In genomic region chr19:16893686-16893990, GRCh38 we compare ENCODE assay signal across 16 cellular contexts. TPM values are rescaled to one million over a fixed set of nuclear protein-coding genes. Genes with fewer than 3 reads are reported as not detected.
DNase-seq lines count a peak whose midpoint lies in the region; ATAC-seq and TF ChIP-seq lines count a peak whose summit lies in the region.
"Had no signal": no experiment of that assay in that cellular context is flagged by ENCODE, and none has a peak within 500 bp of the region (broad histone marks: within the 10 kb centered on the region; RNA-seq: fewer than 3 reads in every experiment).

No MANE protein-coding gene starts in this region.

- no peak overlapping the region for H3K4me3 Mint-ChIP-seq in activated naive CD8-positive, alpha-beta T cell treated with anti-CD3 and anti-CD28 coated beads, Interleukin-2, amount 10 ng/mL, durations not matched to agents 7 days and 5 days
- H3K4me3 Mint-ChIP-seq in activated naive CD8-positive, alpha-beta T cell treated with anti-CD3 and anti-CD28 coated beads, Interleukin-2, amount 50 U/mL, for 24 hours, result no peak overlapping the region
- H3K4me3 Mint-ChIP-seq in glutamatergic neuron (ENCODE audit: unreplicated experiment), result peak overlapping the region; percentile 57
- H3K4me3 Mint-ChIP-seq: T-helper 2 cell treated with Interferon-gamma antibody and Interleukin-4, amounts not matched to agents 5 μg/mL and 100 μg/mL, for 36 hours had no signal

- no peak for TF ChIP-seq CTCF in glutamatergic neuron (IDR thresholded peaks at IDR 0.05; ENCODE audit: partially characterized antibody, unreplicated experiment)
- no peak for TF ChIP-seq CTCF in uterus (IDR thresholded peaks at IDR 0.05)

- ATAC-seq in activated naive CD8-positive, alpha-beta T cell treated with anti-CD3 and anti-CD28 coated beads, Interleukin-2, amount 10 ng/mL, durations not matched to agents 7 days and 5 days (ENCODE audit: low read depth), result no peak
- ATAC-seq in activated naive CD8-positive, alpha-beta T cell treated with anti-CD3 and anti-CD28 coated beads, Interleukin-2, amount 50 U/mL, for 24 hours, result no peak
- ATAC-seq in sciatic nerve, result no peak
- ATAC-seq: body of pancreas had no signal

- peak overlapping the region; percentile 69 for H3K27ac Mint-ChIP-seq in activated naive CD8-positive, alpha-beta T cell treated with anti-CD3 and anti-CD28 coated beads, Interleukin-2, amount 10 ng/mL, durations not matched to agents 7 days and 5 days
- H3K27ac Mint-ChIP-seq in activated naive CD8-positive, alpha-beta T cell treated with anti-CD3 and anti-CD28 coated beads, Interleukin-2, amount 50 U/mL, for 24 hours, result no peak overlapping the region
- peak overlapping the region; percentile 90 for H3K27ac Mint-ChIP-seq in glutamatergic neuron (ENCODE audit: unreplicated experiment)
- H3K27ac Mint-ChIP-seq: T-helper 2 cell treated with Interferon-gamma antibody and Interleukin-4, amounts not matched to agents 5 μg/mL and 100 μg/mL, for 36 hours had no signal

- no peaks in the 10 kb centered on the region for H3K9me3 Mint-ChIP-seq in activated naive CD8-positive, alpha-beta T cell treated with anti-CD3 and anti-CD28 coated beads, Interleukin-2, amount 10 ng/mL, durations not matched to agents 7 days and 5 days
- H3K9me3 Mint-ChIP-seq in activated naive CD8-positive, alpha-beta T cell treated with anti-CD3 and anti-CD28 coated beads, Interleukin-2, amount 50 U/mL, for 24 hours, result no peaks in the 10 kb centered on the region
- peaks cover 15% of the 10 kb centered on the region for H3K9me3 Mint-ChIP-seq in glutamatergic neuron (ENCODE audit: unreplicated experiment)
- H3K9me3 Mint-ChIP-seq: T-helper 2 cell treated with Interferon-gamma antibody and Interleukin-4, amounts not matched to agents 5 μg/mL and 100 μg/mL, for 36 hours had no signal

- no peaks in the 10 kb centered on the region for H3K27me3 ChIP-seq in uterus

- peak; percentile 52 for DNase-seq in activated naive CD8-positive, alpha-beta T cell treated with anti-CD3 and anti-CD28 coated beads, Interleukin-2, amount 10 ng/mL, durations not matched to agents 7 days and 5 days
- no peak for DNase-seq in activated naive CD8-positive, alpha-beta T cell treated with anti-CD3 and anti-CD28 coated beads, Interleukin-2, amount 50 U/mL, for 24 hours
- peak; percentile 52 for DNase-seq in NCI-H2171 (lab: John Stamatoyannopoulos, UW)
- peak; percentile 63 for DNase-seq in glutamatergic neuron
- DNase-seq in uterus, result no peak
- no peak for DNase-seq in superior temporal gyrus (ENCODE audit: extremely low spot score)
- DNase-seq in sciatic nerve (ENCODE audit: low spot score), result no peak
- no peak for DNase-seq in mesenteric fat pad (ENCODE audit: low spot score)
- DNase-seq: activated CD8-positive, alpha-beta memory T cell treated with anti-CD3 and anti-CD28 coated beads for 24 hours; activated gamma-delta T cell treated with Interleukin-2 at 50 U/mL for 16 hours; body of pancreas; IMR-90; NCI-H1436 treated with DMSO at 0.1 percent for 48 hours; NCI-H510A treated with DMSO at 0.1 percent for 48 hours; occipital lobe had no signal

- peak overlapping the region; percentile 56 to 61 for H3K27ac ChIP-seq in uterus

- H3K36me3 Mint-ChIP-seq in activated naive CD8-positive, alpha-beta T cell treated with anti-CD3 and anti-CD28 coated beads, Interleukin-2, amount 10 ng/mL, durations not matched to agents 7 days and 5 days, result no peaks in the 10 kb centered on the region
- H3K36me3 Mint-ChIP-seq in activated naive CD8-positive, alpha-beta T cell treated with anti-CD3 and anti-CD28 coated beads, Interleukin-2, amount 50 U/mL, for 24 hours (ENCODE audit: low read depth), result no peaks in the 10 kb centered on the region
- no peaks in the 10 kb centered on the region for H3K36me3 Mint-ChIP-seq in glutamatergic neuron (ENCODE audit: unreplicated experiment)

- no peaks in the 10 kb centered on the region for H3K36me3 ChIP-seq in uterus

- peaks cover 30% of the 10 kb centered on the region for H3K27me3 Mint-ChIP-seq in activated naive CD8-positive, alpha-beta T cell treated with anti-CD3 and anti-CD28 coated beads, Interleukin-2, amount 10 ng/mL, durations not matched to agents 7 days and 5 days
- H3K27me3 Mint-ChIP-seq in activated naive CD8-positive, alpha-beta T cell treated with anti-CD3 and anti-CD28 coated beads, Interleukin-2, amount 50 U/mL, for 24 hours, result peaks cover 14% of the 10 kb centered on the region
- peaks cover 12% of the 10 kb centered on the region for H3K27me3 Mint-ChIP-seq in glutamatergic neuron (ENCODE audit: unreplicated experiment)

- POLR2A ChIA-PET in activated naive CD8-positive, alpha-beta T cell treated with anti-CD3 and anti-CD28 coated beads, Interleukin-2, amount 10 ng/mL, durations not matched to agents 7 days and 5 days (lab: Charles Lee), result no interaction called here

- H3K4me1 Mint-ChIP-seq in activated naive CD8-positive, alpha-beta T cell treated with anti-CD3 and anti-CD28 coated beads, Interleukin-2, amount 10 ng/mL, durations not matched to agents 7 days and 5 days, result peaks cover 22% of the 10 kb centered on the region
- peaks cover 21% of the 10 kb centered on the region for H3K4me1 Mint-ChIP-seq in activated naive CD8-positive, alpha-beta T cell treated with anti-CD3 and anti-CD28 coated beads, Interleukin-2, amount 50 U/mL, for 24 hours
- peaks cover 24% of the 10 kb centered on the region for H3K4me1 Mint-ChIP-seq in glutamatergic neuron (ENCODE audit: low read depth, unreplicated experiment)

- H3K4me1 ChIP-seq in uterus, result peaks cover 0 to 7% of the 10 kb centered on the region in 2 donors

- TF ChIP-seq POLR2A in uterus (IDR thresholded peaks at IDR 0.05), result no peak

- no peaks in the 10 kb centered on the region for H3K9me3 ChIP-seq in uterus
- H3K9me3 ChIP-seq: body of pancreas had no signal

- intact Hi-C loops in uterus (cut with DNase I; ENCODE audit: low total_unique reads) (loop anchor here (5.0 kb wide), 1 partner anchor 66 kb away; the partner anchor contains the start of gene SIN3B), sciatic nerve (cut with DNase I) (no loop called here)

- H3K4me3 ChIP-seq in uterus, result no peak overlapping the region
- H3K4me3 ChIP-seq: body of pancreas had no signal

RNA-seq across cellular contexts. Expression of gene F2RL3, which starts 4.8 kb away (rescaled TPM):
- total RNA-seq in activated naive CD8-positive, alpha-beta T cell treated with anti-CD3 and anti-CD28 coated beads, Interleukin-2, amount 10 ng/mL, durations not matched to agents 7 days and 5 days, result under 1 TPM; 0.14 to 0.17 TPM
- total RNA-seq in glutamatergic neuron (ENCODE audit: unreplicated experiment) (not detected), uterus (10 to 100 TPM in 1 of 4 donors, 1 to 10 TPM in 2, under 1 TPM in 1; 0.07 to 20.0 (median 6.3) TPM), sciatic nerve (2.5 TPM), mesenteric fat pad (33.9 TPM)
- total RNA-seq: IMR-90 had no signal

Comparison
In these comparisons a context has a peak if more than half of its experiments do, and no peak if none do; other contexts are left out.
1. DNase-seq: peak in activated naive CD8-positive, alpha-beta T cell treated with anti-CD3 and anti-CD28 coated beads, Interleukin-2, amount 10 ng/mL, durations not matched to agents 7 days and 5 days (single experiment), NCI-H2171 (single experiment) and glutamatergic neuron (single experiment); none in activated naive CD8-positive, alpha-beta T cell treated with anti-CD3 and anti-CD28 coated beads, Interleukin-2, amount 50 U/mL, for 24 hours (single experiment), uterus (0 of 2), superior temporal gyrus (single experiment), sciatic nerve (single experiment) and mesenteric fat pad (single experiment).